1 cellular context compared by ENCODE assay signal in genomic region chr17:50550661-50551432, GRCh38.
TF ChIP-seq lines count a peak whose summit lies in the region.

No MANE protein-coding gene starts in this region.

TF ChIP-seq in HepG2, 621 proteins besides CTCF, POLR2A, EP300 and RAD21 (continued from another document and continues in another):
- no peak for TF ChIP-seq SAFB2 (CRISPR knock-in tag; IDR thresholded peaks at IDR 0.05; ENCODE audit: borderline replicate concordance, low read depth)
- no peak for TF ChIP-seq ZNF7 (CRISPR knock-in tag; IDR thresholded peaks at IDR 0.05)
- TF ChIP-seq ZNF407 (CRISPR knock-in tag; IDR thresholded peaks at IDR 0.05; ENCODE audit: not compliant biosample characterization), result no peak
- TF ChIP-seq ELF1 (CRISPR knock-in tag; IDR thresholded peaks at IDR 0.05), result no peak
- TF ChIP-seq MEIS1 (CRISPR knock-in tag; IDR thresholded peaks at IDR 0.05; ENCODE audit: borderline replicate concordance), result no peak
- TF ChIP-seq, protein P1, sequence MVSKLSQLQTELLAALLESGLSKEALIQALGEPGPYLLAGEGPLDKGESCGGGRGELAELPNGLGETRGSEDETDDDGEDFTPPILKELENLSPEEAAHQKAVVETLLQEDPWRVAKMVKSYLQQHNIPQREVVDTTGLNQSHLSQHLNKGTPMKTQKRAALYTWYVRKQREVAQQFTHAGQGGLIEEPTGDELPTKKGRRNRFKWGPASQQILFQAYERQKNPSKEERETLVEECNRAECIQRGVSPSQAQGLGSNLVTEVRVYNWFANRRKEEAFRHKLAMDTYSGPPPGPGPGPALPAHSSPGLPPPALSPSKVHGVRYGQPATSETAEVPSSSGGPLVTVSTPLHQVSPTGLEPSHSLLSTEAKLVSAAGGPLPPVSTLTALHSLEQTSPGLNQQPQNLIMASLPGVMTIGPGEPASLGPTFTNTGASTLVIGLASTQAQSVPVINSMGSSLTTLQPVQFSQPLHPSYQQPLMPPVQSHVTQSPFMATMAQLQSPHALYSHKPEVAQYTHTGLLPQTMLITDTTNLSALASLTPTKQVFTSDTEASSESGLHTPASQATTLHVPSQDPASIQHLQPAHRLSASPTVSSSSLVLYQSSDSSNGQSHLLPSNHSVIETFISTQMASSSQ (IDR thresholded peaks at IDR 0.05; ENCODE audit: low read depth), result no peak
- TF ChIP-seq, protein P1 (CRISPR knock-in tag; IDR thresholded peaks at IDR 0.05; ENCODE audit: borderline replicate concordance), result no peak
- no peak for TF ChIP-seq ZNF790 (CRISPR knock-in tag; IDR thresholded peaks at IDR 0.05; ENCODE audit: borderline replicate concordance)
- TF ChIP-seq MAZ (IDR thresholded peaks at IDR 0.05; ENCODE audit: borderline replicate concordance, low read depth, low read length), result no peak
- peak; percentile 61; the same call in 1 of the 2 replicates for TF ChIP-seq MAZ (CRISPR knock-in tag; IDR thresholded peaks at IDR 0.05; ENCODE audit: low read depth)
- TF ChIP-seq RNF219 (CRISPR knock-in tag; IDR thresholded peaks at IDR 0.05), result no peak
- no peak for TF ChIP-seq GRHL1 (CRISPR knock-in tag; conservative IDR thresholded peaks at IDR 0.05)
- TF ChIP-seq ZNF333 (CRISPR knock-in tag; IDR thresholded peaks at IDR 0.05; ENCODE audit: borderline replicate concordance), result no peak
- TF ChIP-seq LCORL (IDR thresholded peaks at IDR 0.05), result no peak
- peak; percentile 57; the same call in 1 of the 2 replicates for TF ChIP-seq LCORL (CRISPR knock-in tag; IDR thresholded peaks at IDR 0.05)
- no peak for TF ChIP-seq FLYWCH1 (CRISPR knock-in tag; IDR thresholded peaks at IDR 0.05)
- TF ChIP-seq ZNF343 (CRISPR knock-in tag; IDR thresholded peaks at IDR 0.05), result no peak
- TF ChIP-seq ZNF121 (CRISPR knock-in tag; IDR thresholded peaks at IDR 0.05), result no peak
- TF ChIP-seq KLF12 (CRISPR knock-in tag; IDR thresholded peaks at IDR 0.05; ENCODE audit: borderline replicate concordance), result no peak
- TF ChIP-seq TRIM22 (IDR thresholded peaks at IDR 0.05), result no peak
- TF ChIP-seq ZNF784 (CRISPR knock-in tag; IDR thresholded peaks at IDR 0.05; ENCODE audit: borderline replicate concordance), result no peak
- peak; percentile 48 for TF ChIP-seq PHF5A (CRISPR knock-in tag; IDR thresholded peaks at IDR 0.05; ENCODE audit: low read depth, unreplicated experiment)
- no peak for TF ChIP-seq PAX8 (CRISPR knock-in tag; IDR thresholded peaks at IDR 0.05; ENCODE audit: borderline replicate concordance)
- no peak for TF ChIP-seq ZFP82 (CRISPR knock-in tag; IDR thresholded peaks at IDR 0.05; ENCODE audit: borderline replicate concordance)
- no peak for TF ChIP-seq ZNF704 (CRISPR knock-in tag; IDR thresholded peaks at IDR 0.05; ENCODE audit: borderline replicate concordance)
- TF ChIP-seq STAT5B (CRISPR knock-in tag; IDR thresholded peaks at IDR 0.05), result no peak
- peak; percentile 62; the same call in 1 of the 2 replicates for TF ChIP-seq ZNF501 (CRISPR knock-in tag; IDR thresholded peaks at IDR 0.05)
- TF ChIP-seq HDAC1 (CRISPR knock-in tag; IDR thresholded peaks at IDR 0.05), result no peak
- no peak for TF ChIP-seq JUND (CRISPR knock-in tag; IDR thresholded peaks at IDR 0.05)
- TF ChIP-seq ZNF30 (CRISPR knock-in tag; IDR thresholded peaks at IDR 0.05), result no peak
- no peak for TF ChIP-seq ZNF629 (CRISPR knock-in tag; conservative IDR thresholded peaks at IDR 0.05)
- TF ChIP-seq, protein P2, sequence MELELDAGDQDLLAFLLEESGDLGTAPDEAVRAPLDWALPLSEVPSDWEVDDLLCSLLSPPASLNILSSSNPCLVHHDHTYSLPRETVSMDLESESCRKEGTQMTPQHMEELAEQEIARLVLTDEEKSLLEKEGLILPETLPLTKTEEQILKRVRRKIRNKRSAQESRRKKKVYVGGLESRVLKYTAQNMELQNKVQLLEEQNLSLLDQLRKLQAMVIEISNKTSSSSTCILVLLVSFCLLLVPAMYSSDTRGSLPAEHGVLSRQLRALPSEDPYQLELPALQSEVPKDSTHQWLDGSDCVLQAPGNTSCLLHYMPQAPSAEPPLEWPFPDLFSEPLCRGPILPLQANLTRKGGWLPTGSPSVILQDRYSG (CRISPR knock-in tag; IDR thresholded peaks at IDR 0.05), result no peak
